18 cellular contexts compared by ENCODE assay signal in the genomic region with DNA sequence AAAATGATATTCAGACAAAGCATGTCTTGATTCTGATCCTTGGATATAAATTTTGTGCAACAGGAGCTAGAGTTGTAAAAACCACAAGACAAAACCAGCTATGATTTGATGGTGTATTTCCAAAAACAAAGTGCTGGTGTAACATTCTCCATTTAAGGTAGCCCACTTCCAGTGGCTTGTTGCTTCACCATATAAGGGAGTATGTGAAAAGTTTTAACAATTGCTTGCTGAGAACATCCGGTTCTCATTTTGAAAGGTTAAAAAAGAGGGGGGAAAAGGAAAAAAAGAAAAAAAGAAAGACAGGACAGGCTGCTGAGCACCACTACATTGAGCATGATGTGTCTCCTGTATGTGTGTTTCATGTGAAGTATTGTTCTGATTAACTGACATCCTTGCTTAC.
A peak's percentile ranks its signal among the peaks of the same experiment; 100 is the strongest.
DNase-seq lines count a peak whose midpoint lies in the region; ATAC-seq lines count a peak whose summit lies in the region.
"Had no signal": no experiment of that assay in that cellular context is flagged by ENCODE, and none has a peak within 500 bp of the region (broad histone marks: within the 10 kb centered on the region; RNA-seq: fewer than 3 reads in every experiment).

No MANE protein-coding gene starts in this region.

- H3K4me1 Mint-ChIP-seq in activated T-cell treated with anti-CD3 and anti-CD28 coated beads, Interleukin-2, amount 50 U/mL, for 4 hours (ENCODE audit: low read depth): peaks cover 27% of the 10 kb centered on the region
- peaks cover 6% of the 10 kb centered on the region for H3K4me1 Mint-ChIP-seq in activated naive CD8-positive, alpha-beta T cell treated with anti-CD3 and anti-CD28 coated beads for 36 hours
- peaks cover 3 to 23% (median 16%) of the 10 kb centered on the region in 4 donors for H3K4me1 Mint-ChIP-seq in naive thymus-derived CD8-positive, alpha-beta T cell

- no peak for DNase-seq in activated T-cell treated with anti-CD3 and anti-CD28 coated beads, Interleukin-2, amount 50 U/mL, for 4 hours
- DNase-seq in activated T-cell treated with anti-CD3 and anti-CD28 coated beads, Interleukin-2, amount 50 U/mL, for 1 hour: no peak
- no peak for DNase-seq in activated naive CD8-positive, alpha-beta T cell treated with anti-CD3 and anti-CD28 coated beads for 36 hours
- DNase-seq in naive thymus-derived CD8-positive, alpha-beta T cell: peak in 2 of 10 donors; percentile 1 to 9
- no peak for DNase-seq in left lobe of liver (ENCODE audit: low spot score)
- DNase-seq in NCI-H2227 treated with DMSO at 0.1 percent for 48 hours (lab: John Stamatoyannopoulos, UW): no peak
- DNase-seq: aorta, Caco-2, cortex of kidney, erythroblast, GF-D8, heart left ventricle, NCI-H187, NCI-H510A treated with DMSO at 0.1 percent for 48 hours, OCI-M1 had no signal

- 30% methylated on average over 1 of the region's 1 CpG for WGBS in urinary bladder

- no peaks in the 10 kb centered on the region for H3K27me3 Mint-ChIP-seq in activated T-cell treated with anti-CD3 and anti-CD28 coated beads, Interleukin-2, amount 50 U/mL, for 4 hours (ENCODE audit: low read depth)
- H3K27me3 Mint-ChIP-seq in activated naive CD8-positive, alpha-beta T cell treated with anti-CD3 and anti-CD28 coated beads for 36 hours: no peaks in the 10 kb centered on the region
- H3K27me3 Mint-ChIP-seq in naive thymus-derived CD8-positive, alpha-beta T cell: no peaks in the 10 kb centered on the region

- no peak for ATAC-seq in activated T-cell treated with anti-CD3 and anti-CD28 coated beads, Interleukin-2, amount 50 U/mL, for 4 hours
- ATAC-seq in naive thymus-derived CD8-positive, alpha-beta T cell: peak in 1 of 2 donors; percentile 25
- no peak for ATAC-seq in left lobe of liver
- no peak for ATAC-seq in HG03571 (IDR thresholded peaks at IDR 0.05; ENCODE audit: unreplicated experiment)
- ATAC-seq: heart left ventricle had no signal

- no peaks in the 10 kb centered on the region for H3K4me1 ChIP-seq in urinary bladder (ENCODE audit: insufficient read depth)
- H3K4me1 ChIP-seq: Caco-2 had no signal

- POLR2A ChIA-PET in naive thymus-derived CD8-positive, alpha-beta T cell (lab: Charles Lee): no interaction called here

- peaks cover 6% of the 10 kb centered on the region for H3K36me3 ChIP-seq in urinary bladder (ENCODE audit: insufficient read depth)

- H3K27ac ChIP-seq in urinary bladder (ENCODE audit: low read depth): peak overlapping the region; percentile 56

- H3K4me3 Mint-ChIP-seq in activated T-cell treated with anti-CD3 and anti-CD28 coated beads, Interleukin-2, amount 50 U/mL, for 4 hours: peak overlapping the region; percentile 17
- no peak overlapping the region for H3K4me3 Mint-ChIP-seq in activated naive CD8-positive, alpha-beta T cell treated with anti-CD3 and anti-CD28 coated beads for 36 hours
- peak overlapping the region in 7 of 10 donors; percentile 4 to 75 (median 25) for H3K4me3 Mint-ChIP-seq in naive thymus-derived CD8-positive, alpha-beta T cell

- peaks cover 40% of the 10 kb centered on the region for H3K36me3 Mint-ChIP-seq in activated T-cell treated with anti-CD3 and anti-CD28 coated beads, Interleukin-2, amount 50 U/mL, for 4 hours (ENCODE audit: insufficient read depth)
- H3K36me3 Mint-ChIP-seq in activated naive CD8-positive, alpha-beta T cell treated with anti-CD3 and anti-CD28 coated beads for 36 hours: peaks cover 20% of the 10 kb centered on the region
- peaks cover 0 to 76% (median 19%) of the 10 kb centered on the region in 3 donors for H3K36me3 Mint-ChIP-seq in naive thymus-derived CD8-positive, alpha-beta T cell

- H3K9me3 Mint-ChIP-seq in activated T-cell treated with anti-CD3 and anti-CD28 coated beads, Interleukin-2, amount 50 U/mL, for 4 hours: no peaks in the 10 kb centered on the region
- H3K9me3 Mint-ChIP-seq in activated naive CD8-positive, alpha-beta T cell treated with anti-CD3 and anti-CD28 coated beads for 36 hours: no peaks in the 10 kb centered on the region
- no peaks in the 10 kb centered on the region for H3K9me3 Mint-ChIP-seq in naive thymus-derived CD8-positive, alpha-beta T cell

- H3K27ac Mint-ChIP-seq in activated naive CD8-positive, alpha-beta T cell treated with anti-CD3 and anti-CD28 coated beads for 36 hours: peak overlapping the region; percentile 22
- peak overlapping the region in 7 of 10 donors; percentile 13 to 56 (median 37) for H3K27ac Mint-ChIP-seq in naive thymus-derived CD8-positive, alpha-beta T cell

- H3K4me3 ChIP-seq in urinary bladder (ENCODE audit: low read depth, low read length): no peak overlapping the region
- H3K4me3 ChIP-seq: skin epidermis had no signal
